1 cellular context compared by ENCODE assay signal in the genomic region with DNA sequence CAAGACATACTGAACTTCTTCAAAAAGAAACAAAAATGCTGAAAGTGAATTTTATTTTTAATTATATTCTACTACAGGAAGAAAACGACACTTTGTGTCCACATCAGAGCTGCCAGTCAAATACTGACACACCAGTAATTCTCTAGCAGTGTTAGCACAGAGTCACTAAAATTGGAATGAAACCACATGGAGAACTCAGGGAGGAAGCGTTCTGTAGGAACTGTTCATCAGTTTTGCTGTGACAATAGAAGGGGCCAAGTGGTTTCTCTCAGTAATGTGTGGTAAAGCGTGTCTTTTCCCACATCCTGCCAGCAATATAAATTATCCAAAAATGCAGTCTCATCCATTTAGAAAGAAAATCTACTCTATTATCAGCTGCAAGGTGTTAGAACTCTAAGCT.
A peak's percentile ranks its signal among the peaks of the same experiment; 100 is the strongest.
TF ChIP-seq lines count a peak whose summit lies in the region.

No MANE protein-coding gene starts in this region.

TF ChIP-seq in GM12878, 131 proteins besides CTCF, POLR2A, EP300 and RAD21 (continued from another document):
- TF ChIP-seq, protein P1, sequence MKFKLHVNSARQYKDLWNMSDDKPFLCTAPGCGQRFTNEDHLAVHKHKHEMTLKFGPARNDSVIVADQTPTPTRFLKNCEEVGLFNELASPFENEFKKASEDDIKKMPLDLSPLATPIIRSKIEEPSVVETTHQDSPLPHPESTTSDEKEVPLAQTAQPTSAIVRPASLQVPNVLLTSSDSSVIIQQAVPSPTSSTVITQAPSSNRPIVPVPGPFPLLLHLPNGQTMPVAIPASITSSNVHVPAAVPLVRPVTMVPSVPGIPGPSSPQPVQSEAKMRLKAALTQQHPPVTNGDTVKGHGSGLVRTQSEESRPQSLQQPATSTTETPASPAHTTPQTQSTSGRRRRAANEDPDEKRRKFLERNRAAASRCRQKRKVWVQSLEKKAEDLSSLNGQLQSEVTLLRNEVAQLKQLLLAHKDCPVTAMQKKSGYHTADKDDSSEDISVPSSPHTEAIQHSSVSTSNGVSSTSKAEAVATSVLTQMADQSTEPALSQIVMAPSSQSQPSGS (IDR thresholded peaks at IDR 0.05; ENCODE audit: low read length), result peak; percentile 25; the same call in 1 of the 2 replicates
- peak; percentile 45 to 50; a peak in 2 of 4 replicates for TF ChIP-seq IKZF2 (IDR thresholded peaks at IDR 0.05)
- TF ChIP-seq CHD1 (IDR thresholded peaks at IDR 0.05; ENCODE audit: low read depth, low read length), result no peak
- TF ChIP-seq SIN3A (IDR thresholded peaks at IDR 0.05; ENCODE audit: low read depth, low read length), result no peak
- no peak for TF ChIP-seq MYB (IDR thresholded peaks at IDR 0.05; ENCODE audit: borderline replicate concordance, low read depth, low read length)
- no peak for TF ChIP-seq FOXM1 (IDR thresholded peaks at IDR 0.05; ENCODE audit: low read depth, low read length)
- no peak for TF ChIP-seq NFYA (IDR thresholded peaks at IDR 0.05; ENCODE audit: borderline replicate concordance, low read depth, low read length)
- TF ChIP-seq, protein P2, sequence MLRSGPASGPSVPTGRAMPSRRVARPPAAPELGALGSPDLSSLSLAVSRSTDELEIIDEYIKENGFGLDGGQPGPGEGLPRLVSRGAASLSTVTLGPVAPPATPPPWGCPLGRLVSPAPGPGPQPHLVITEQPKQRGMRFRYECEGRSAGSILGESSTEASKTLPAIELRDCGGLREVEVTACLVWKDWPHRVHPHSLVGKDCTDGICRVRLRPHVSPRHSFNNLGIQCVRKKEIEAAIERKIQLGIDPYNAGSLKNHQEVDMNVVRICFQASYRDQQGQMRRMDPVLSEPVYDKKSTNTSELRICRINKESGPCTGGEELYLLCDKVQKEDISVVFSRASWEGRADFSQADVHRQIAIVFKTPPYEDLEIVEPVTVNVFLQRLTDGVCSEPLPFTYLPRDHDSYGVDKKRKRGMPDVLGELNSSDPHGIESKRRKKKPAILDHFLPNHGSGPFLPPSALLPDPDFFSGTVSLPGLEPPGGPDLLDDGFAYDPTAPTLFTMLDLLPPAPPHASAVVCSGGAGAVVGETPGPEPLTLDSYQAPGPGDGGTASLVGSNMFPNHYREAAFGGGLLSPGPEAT (IDR thresholded peaks at IDR 0.05; ENCODE audit: low read depth), result no peak
- 0 out of 2 replicates have a peak, but pooled peaks have one; percentile 30 for TF ChIP-seq NFIC (IDR thresholded peaks at IDR 0.05; ENCODE audit: low read depth, low read length)
TF ChIP-seq in GM12878: peak in this region for 8.
